Comparison of ENCODE assay signal across 9 cellular contexts in the genomic region with DNA sequence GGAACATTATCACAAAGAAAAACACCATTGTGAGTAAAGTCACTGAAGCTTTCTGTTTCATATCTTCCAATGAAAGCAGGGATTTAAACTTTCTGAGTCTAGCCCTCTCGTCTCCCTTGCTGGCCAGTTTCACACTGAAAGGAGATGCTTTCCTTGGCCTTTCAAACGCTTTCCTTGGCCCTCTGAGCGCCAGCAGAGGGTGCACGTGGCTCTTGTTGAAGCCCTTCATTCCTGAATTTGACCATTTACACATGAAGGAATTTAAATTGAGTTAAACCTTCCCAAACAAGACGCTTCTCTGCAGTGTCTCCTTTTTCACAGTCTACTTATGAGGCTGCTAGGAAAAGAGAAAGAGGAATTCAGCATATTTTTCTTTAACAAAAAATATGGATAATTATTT. TPM values are rescaled to one million over a fixed set of nuclear protein-coding genes. Genes with fewer than 3 reads are reported as not detected.
DNase-seq lines count a peak whose midpoint lies in the region; ATAC-seq, FAIRE-seq and TF ChIP-seq lines count a peak whose summit lies in the region.
"Had no signal": no experiment of that assay in that cellular context is flagged by ENCODE, and none has a peak within 500 bp of the region (broad histone marks: within the 10 kb centered on the region; RNA-seq: fewer than 3 reads in every experiment).

No MANE protein-coding gene starts in this region.

- intact Hi-C loops in endothelial cell of umbilical vein (cut with micrococcal nuclease): loop anchor here (1.0 kb wide), 4 partner anchors 21 to 294 kb away; a partner anchor contains a TSS

- no peak overlapping the region for H2AFZ ChIP-seq in endothelial cell of umbilical vein (ENCODE audit: low read depth, low read length)

- peaks cover 26% of the 10 kb centered on the region for H3K4me1 ChIP-seq in endothelial cell of umbilical vein (ENCODE audit: control insufficient read depth, extremely low read depth, insufficient read depth, low read length)
- no peaks in the 10 kb centered on the region for H3K4me1 ChIP-seq in effector memory CD4-positive, alpha-beta T cell (ENCODE audit: control insufficient read depth, insufficient read depth, low read length, poor library complexity, severe bottlenecking)
- H3K4me1 ChIP-seq: SJSA1 had no signal

- H3K27me3 ChIP-seq in endothelial cell of umbilical vein (ENCODE audit: control insufficient read depth in 2 of 2, insufficient read depth in 2 of 2, low read length in 2 of 2): no peaks in the 10 kb centered on the region
- H3K27me3 ChIP-seq in effector memory CD4-positive, alpha-beta T cell (replicated peaks; ENCODE audit: control insufficient read depth, insufficient read depth, low read length, poor library complexity, severe bottlenecking): no peaks in the 10 kb centered on the region
- H3K27me3 ChIP-seq: SJSA1 had no signal

- H3K4me3 ChIP-seq in GM12875 (ENCODE audit: low read depth, low read length) (no peak overlapping the region), endothelial cell of umbilical vein (replicated peaks in 1 of 3; ENCODE audit: insufficient read depth in 1 of 3, low read depth in 1 of 3, low read length in 3 of 3) (no peak overlapping the region)
- no peak overlapping the region for H3K4me3 ChIP-seq in effector memory CD4-positive, alpha-beta T cell (ENCODE audit: insufficient read depth, low read depth, low read length, poor library complexity, severe bottlenecking)
- H3K4me3 ChIP-seq: SJSA1 had no signal

- H3K9me3 Mint-ChIP-seq in activated T-cell treated with anti-CD3 and anti-CD28 coated beads, Interleukin-2, amount 50 U/mL, for 4 hours: no peaks in the 10 kb centered on the region

- no peaks in the 10 kb centered on the region for H3K9me3 ChIP-seq in endothelial cell of umbilical vein (replicated peaks; ENCODE audit: control insufficient read depth, insufficient read depth, low read length)
- H3K9me3 ChIP-seq in effector memory CD4-positive, alpha-beta T cell (ENCODE audit: control insufficient read depth, low read length): no peaks in the 10 kb centered on the region
- H3K9me3 ChIP-seq: SJSA1 had no signal

- H3K4me3 Mint-ChIP-seq in activated T-cell treated with anti-CD3 and anti-CD28 coated beads, Interleukin-2, amount 50 U/mL, for 4 hours: no peak overlapping the region

- no peak overlapping the region for H3K9ac ChIP-seq in endothelial cell of umbilical vein (replicated peaks; ENCODE audit: extremely low read depth, insufficient read depth, low read length)

- peak overlapping the region; percentile 20 for H3K4me2 ChIP-seq in endothelial cell of umbilical vein (ENCODE audit: insufficient read depth, low read length)

- dilution Hi-C loops in endothelial cell of umbilical vein (cut with MboI; ENCODE audit: extremely low pct_ligation_motif_present, low sequenced_read_pairs): no loop called here

- no peak for ATAC-seq in activated T-cell treated with anti-CD3 and anti-CD28 coated beads, Interleukin-2, amount 50 U/mL, for 4 hours
- ATAC-seq in GM21723 (IDR thresholded peaks at IDR 0.05; ENCODE audit: unreplicated experiment): no peak

- no peak for TF ChIP-seq POLR2A in endothelial cell of umbilical vein (IDR thresholded peaks at IDR 0.05; ENCODE audit: low read depth, low read length)

- POLR2A ChIA-PET in endothelial cell of umbilical vein (lab: Charles Lee): no interaction called here

- CTCF ChIA-PET in endothelial cell of umbilical vein (lab: Charles Lee): interaction anchor here (0.7 to 4.5 kb wide), 13 partner anchors 9 to 420 kb away, joined by 3 to 24 read pairs (median 5); a partner anchor contains a TSS

- peaks cover 5% of the 10 kb centered on the region for H3K27me3 Mint-ChIP-seq in activated T-cell treated with anti-CD3 and anti-CD28 coated beads, Interleukin-2, amount 50 U/mL, for 4 hours (ENCODE audit: low read depth)

- peaks cover 9 to 10% of the 10 kb centered on the region in 2 experiments for H3K36me3 ChIP-seq in endothelial cell of umbilical vein (ENCODE audit: control insufficient read depth in 2 of 2, extremely low read depth in 1 of 2, insufficient read depth in 2 of 2, low read length in 2 of 2)
- H3K36me3 ChIP-seq in effector memory CD4-positive, alpha-beta T cell (ENCODE audit: control insufficient read depth, insufficient read depth, low read length): no peaks in the 10 kb centered on the region

- no TSS peak for BruUV-seq in endothelial cell of umbilical vein (replicated peaks; lab: Mats Ljungman, UMichigan)

- no peaks in the 10 kb centered on the region for H3K36me3 Mint-ChIP-seq in activated T-cell treated with anti-CD3 and anti-CD28 coated beads, Interleukin-2, amount 50 U/mL, for 4 hours (ENCODE audit: insufficient read depth)

- H3K9me1 ChIP-seq in endothelial cell of umbilical vein (replicated peaks; ENCODE audit: control insufficient read depth, extremely low read depth, insufficient read depth, low read length): no peaks in the 10 kb centered on the region

- H3K79me2 ChIP-seq in endothelial cell of umbilical vein (ENCODE audit: control insufficient read depth, insufficient read depth, low read length): peaks cover under 1% of the 10 kb centered on the region

- DNase-seq in NCI-H345 treated with DMSO at 0.1 percent for 48 hours (lab: John Stamatoyannopoulos, UW; ENCODE audit: unreplicated experiment) (peak; percentile 25), endothelial cell of umbilical vein (ENCODE audit: low read depth, low spot score) (peak; percentile 73), pons (ENCODE audit: low spot score) (peak; percentile 6), LoVo (ENCODE audit: low spot score) (no peak)
- no peak for DNase-seq in effector memory CD4-positive, alpha-beta T cell
- no peak for DNase-seq in activated T-cell treated with anti-CD3 and anti-CD28 coated beads, Interleukin-2, amount 50 U/mL, for 4 hours

- no peak overlapping the region for H3K27ac ChIP-seq in endothelial cell of umbilical vein (ENCODE audit: insufficient read depth, low read depth, low read length)
- no peak overlapping the region for H3K27ac ChIP-seq in effector memory CD4-positive, alpha-beta T cell (ENCODE audit: insufficient read depth, low read length, poor library complexity, severe bottlenecking)
- H3K27ac ChIP-seq: SJSA1 had no signal

- peaks cover 46% of the 10 kb centered on the region for H3K4me1 Mint-ChIP-seq in activated T-cell treated with anti-CD3 and anti-CD28 coated beads, Interleukin-2, amount 50 U/mL, for 4 hours (ENCODE audit: low read depth)

- no peaks in the 10 kb centered on the region for H4K20me1 ChIP-seq in endothelial cell of umbilical vein (replicated peaks; ENCODE audit: control insufficient read depth, extremely low read depth, insufficient read depth, low read length)

- peak; percentile 79 for FAIRE-seq in endothelial cell of umbilical vein (lab: Jason Lieb, UNC)

- TF ChIP-seq CTCF in GM12875 (IDR thresholded peaks at IDR 0.05; ENCODE audit: borderline replicate concordance, insufficient read depth, low read depth, low read length) (peak; percentile 18; the same call in 1 of the 2 replicates), endothelial cell of umbilical vein (IDR thresholded peaks at IDR 0.05; ENCODE audit: extremely low read depth in 1 of 2, insufficient read depth in 1 of 2, low read depth in 1 of 2, low read length in 2 of 2) (peak; percentile 50 to 62)

TF ChIP-seq in endothelial cell of umbilical vein, 7 proteins besides CTCF, POLR2A, EP300 and RAD21:
- TF ChIP-seq, protein P1, sequence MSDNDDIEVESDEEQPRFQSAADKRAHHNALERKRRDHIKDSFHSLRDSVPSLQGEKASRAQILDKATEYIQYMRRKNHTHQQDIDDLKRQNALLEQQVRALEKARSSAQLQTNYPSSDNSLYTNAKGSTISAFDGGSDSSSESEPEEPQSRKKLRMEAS (IDR thresholded peaks at IDR 0.05; ENCODE audit: insufficient read depth, insufficient read length): peak; percentile 29
- no peak for TF ChIP-seq FOS (IDR thresholded peaks at IDR 0.05; ENCODE audit: borderline replicate concordance, insufficient read depth, low read length)
TF ChIP-seq in endothelial cell of umbilical vein: peak in this region for 1.

RNA-seq across cellular contexts. Expression of a gene that starts 21.5 kb away (rescaled TPM):
- total RNA-seq in endothelial cell of umbilical vein: 300 and 330 TPM in 2 replicates
- 454 and 506 TPM in 2 replicates for polyA plus RNA-seq in endothelial cell of umbilical vein
- 458 and 555 TPM in 2 replicates for polyA plus RNA-seq in endothelial cell of umbilical vein (2011; cell fraction: cytosol; rRNA removed)
- polyA plus RNA-seq in endothelial cell of umbilical vein (2011; cell fraction: nucleus; rRNA removed): 274 and 371 TPM in 2 replicates
- polyA plus RNA-seq in endothelial cell of umbilical vein (2012): 482 and 590 TPM in 2 replicates
- 169 and 179 TPM in 2 replicates for polyA minus RNA-seq in endothelial cell of umbilical vein
- 120 TPM for polyA minus RNA-seq in endothelial cell of umbilical vein (2011; cell fraction: cytosol; rRNA and poly(A)+ RNA removed)
- 292 and 324 TPM in 2 replicates for polyA minus RNA-seq in endothelial cell of umbilical vein (2011; cell fraction: nucleus; rRNA and poly(A)+ RNA removed)
- under 1 TPM in 2 of 3 donors, not detected in 1; 0.23 to 0.61 TPM for total RNA-seq in activated T-cell treated with anti-CD3 and anti-CD28 coated beads, Interleukin-2, amount 50 U/mL, for 4 hours

Comparison
In these comparisons a context has a peak if more than half of its experiments do, and no peak if none do; other contexts are left out.
1. DNase-seq: peak in NCI-H345 treated with DMSO at 0.1 percent for 48 hours (single experiment), endothelial cell of umbilical vein (single experiment) and pons (single experiment); none in effector memory CD4-positive, alpha-beta T cell (0 of 3), LoVo (single experiment) and activated T-cell treated with anti-CD3 and anti-CD28 coated beads, Interleukin-2, amount 50 U/mL, for 4 hours (single experiment).
2. RNA of a gene that starts 21.5 kb away (total RNA-seq): 300 to 330 TPM in endothelial cell of umbilical vein; 0.23 to 0.61 TPM in activated T-cell treated with anti-CD3 and anti-CD28 coated beads, Interleukin-2, amount 50 U/mL, for 4 hours; every median in the first group is over 100 times any median in the second.